ENCODE assay signal across 26 cellular contexts in genomic region chr16:26721290-26721689, GRCh38.
"Had no signal": no experiment of that assay in that cellular context is flagged by ENCODE, and none has a peak within 500 bp of the region (broad histone marks: within the 10 kb centered on the region; RNA-seq: fewer than 3 reads in every experiment).

No MANE protein-coding gene starts in this region.

- H3K36me3 ChIP-seq: colonic mucosa, esophagus squamous epithelium, gastrocnemius medialis, heart right ventricle, left lung, lower lobe of right lung had no signal

- DNase-seq: colonic mucosa; cortex of kidney; effector CD8-positive, alpha-beta T cell; effector memory CD8-positive, alpha-beta T cell; endodermal cell; erythroblast; esophagus squamous epithelium; foreskin fibroblast; foreskin melanocyte; gastrocnemius medialis; glutamatergic neuron; heart right ventricle; hippocampal formation; left colon; left lung; left ventricle myocardium superior; lower lobe of right lung; mesenchymal stem cell; mucosa of descending colon; naive B cell; naive thymus-derived CD8-positive, alpha-beta T cell had no signal

- H3K9me3 ChIP-seq: colonic mucosa, esophagus squamous epithelium, gastrocnemius medialis, heart right ventricle, left lung, lower lobe of right lung, mucosa of descending colon had no signal

- H3K27me3 ChIP-seq: colonic mucosa, esophagus squamous epithelium, gastrocnemius medialis, heart right ventricle, left lung had no signal

- H3K4me1 ChIP-seq: colonic mucosa, esophagus squamous epithelium, gastrocnemius medialis, heart right ventricle, left lung, lower lobe of right lung had no signal

- ATAC-seq: effector memory CD8-positive, alpha-beta T cell; esophagus mucosa; gastrocnemius medialis; heart right ventricle; left colon; left lung; left ventricle myocardium superior; lower lobe of right lung; mucosa of descending colon; naive thymus-derived CD8-positive, alpha-beta T cell had no signal

- H3K4me3 ChIP-seq: colonic mucosa, esophagus squamous epithelium, gastrocnemius medialis, heart right ventricle, left lung, lower lobe of right lung, mucosa of descending colon had no signal

- H3K27ac ChIP-seq: colonic mucosa, epithelial cell of prostate, esophagus squamous epithelium, gastrocnemius medialis, heart right ventricle, left lung, lower lobe of right lung had no signal

- FAIRE-seq: endometrium, islet of Langerhans, keratinocyte had no signal
